Comparison of ENCODE assay signal across 1 cellular context in the genomic region with DNA sequence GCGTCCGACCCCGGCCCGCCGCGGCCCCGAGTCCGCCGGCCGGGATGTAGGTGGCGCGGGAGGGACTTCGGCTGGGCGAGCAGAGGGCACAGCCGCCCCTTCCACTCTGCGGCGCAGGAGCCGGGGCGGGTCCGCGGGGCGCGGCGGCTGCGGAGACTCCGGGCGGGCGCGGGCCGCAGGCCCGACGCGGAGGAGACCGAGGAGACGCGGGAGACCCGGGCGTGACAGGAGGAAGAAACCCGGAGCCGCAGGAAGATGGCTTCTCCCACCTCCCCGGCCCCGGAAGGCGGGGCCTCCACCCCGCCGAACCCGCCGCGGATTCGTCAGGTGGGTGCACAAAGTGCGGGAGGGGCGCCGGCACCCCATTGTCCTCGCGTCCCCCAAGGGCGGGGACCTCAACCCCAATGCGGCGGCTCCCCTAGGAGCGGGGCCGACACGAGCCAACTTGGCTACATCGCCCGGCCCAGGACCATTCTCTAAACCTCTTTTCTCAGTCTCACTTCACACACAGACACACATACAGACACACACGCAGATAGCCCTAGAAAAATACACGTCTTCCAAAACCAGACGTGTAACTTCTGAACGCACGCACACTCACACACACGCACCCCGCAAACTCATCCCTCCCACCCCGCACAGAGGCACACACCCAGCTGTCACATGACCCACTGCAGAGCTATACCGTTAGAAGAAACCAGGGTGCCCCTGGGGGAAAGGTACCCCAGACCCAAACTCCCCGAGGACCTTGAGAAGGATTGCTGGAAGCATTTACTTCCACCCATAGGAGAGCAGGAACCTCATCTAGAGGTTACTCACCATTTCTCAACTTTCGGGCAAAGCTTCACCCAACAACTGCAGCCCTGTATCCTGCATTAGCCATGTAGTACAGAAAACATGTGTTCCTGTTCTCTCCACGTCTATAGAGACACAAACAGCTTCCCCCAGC.
TF ChIP-seq lines count a peak whose summit lies in the region.

No MANE protein-coding gene starts in this region.

TF ChIP-seq in endothelial cell of umbilical vein, 7 proteins besides CTCF, POLR2A, EP300 and RAD21:
- TF ChIP-seq EZH2 (IDR thresholded peaks at IDR 0.05; ENCODE audit: borderline replicate concordance, low read depth, low read length, severe bottlenecking) = peak; percentile 62
